Comparison of ENCODE assay signal across 10 cellular contexts in the genomic region with DNA sequence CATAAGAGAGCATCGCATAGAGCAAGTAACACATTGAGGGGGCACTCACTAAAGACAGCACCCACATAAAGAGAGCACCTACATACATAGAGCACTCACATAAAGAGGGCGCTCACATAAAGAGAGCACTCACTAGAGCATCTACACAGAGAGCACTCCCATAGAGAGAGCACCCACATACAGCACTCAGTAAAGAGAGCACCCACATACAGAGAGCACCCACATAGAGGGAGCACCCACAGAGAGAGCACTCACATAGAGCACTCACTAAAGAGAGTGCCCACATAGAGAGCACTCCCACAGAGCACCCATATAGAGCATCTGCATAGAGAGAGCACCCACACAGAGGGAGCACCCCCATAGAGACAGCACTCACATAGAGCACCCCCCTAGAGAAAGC. TPM values are rescaled to one million over a fixed set of nuclear protein-coding genes. Genes with fewer than 3 reads are reported as not detected.
DNase-seq lines count a peak whose midpoint lies in the region; ATAC-seq, FAIRE-seq and TF ChIP-seq lines count a peak whose summit lies in the region.
"Had no signal": no experiment of that assay in that cellular context is flagged by ENCODE, and none has a peak within 500 bp of the region (broad histone marks: within the 10 kb centered on the region; RNA-seq: fewer than 3 reads in every experiment).

No MANE protein-coding gene starts in this region.

- TF ChIP-seq RAD21 in A549 (conservative IDR thresholded peaks at IDR 0.05 in 1 of 2, IDR thresholded peaks at IDR 0.05 in 1 of 2): no peak
- no peak for TF ChIP-seq RAD21 in H1 (IDR thresholded peaks at IDR 0.05 in 1 of 2, conservative IDR thresholded peaks at IDR 0.05 in 1 of 2; ENCODE audit: low read depth in 2 of 2, low read length in 2 of 2)

- H4K8ac ChIP-seq in H1 (ENCODE audit: extremely low read depth, insufficient read depth, low read length) (no peak overlapping the region), mesendoderm (ENCODE audit: low read depth, low read length) (no peak overlapping the region)

- no peaks in the 10 kb centered on the region for H3K79me2 ChIP-seq in DOHH2 (ENCODE audit: control insufficient read depth, low read length)
- no peaks in the 10 kb centered on the region for H3K79me2 ChIP-seq in KMS-11 (ENCODE audit: insufficient read depth, low read depth)
- no peaks in the 10 kb centered on the region for H3K79me2 ChIP-seq in H1 (ENCODE audit: control insufficient read depth in 1 of 2, insufficient read depth in 2 of 2, low read length in 2 of 2)
- no peaks in the 10 kb centered on the region for H3K79me2 ChIP-seq in mesendoderm (ENCODE audit: control insufficient read depth, insufficient read depth, low read length)

- H3K9ac ChIP-seq in KMS-11 (no peak overlapping the region), H1 (replicated peaks in 1 of 4; ENCODE audit: extremely low read depth in 1 of 4, low read depth in 3 of 4, low read length in 3 of 4) (no peak overlapping the region), mesendoderm (ENCODE audit: low read length) (no peak overlapping the region)

- no peak overlapping the region for H3K18ac ChIP-seq in H1 (ENCODE audit: extremely low read depth, low read length)
- no peak overlapping the region for H3K18ac ChIP-seq in mesendoderm (ENCODE audit: low read length)

- H4K5ac ChIP-seq in H1 (ENCODE audit: insufficient read length, low read depth, low read length) (no peak overlapping the region), mesendoderm (ENCODE audit: low read length) (no peak overlapping the region)

- H3K79me1 ChIP-seq in H1 (ENCODE audit: low read depth, low read length): no peaks in the 10 kb centered on the region
- no peaks in the 10 kb centered on the region for H3K79me1 ChIP-seq in mesendoderm (ENCODE audit: low read length)

- H2BK15ac ChIP-seq in H1 (ENCODE audit: low read length) (no peak overlapping the region), mesendoderm (replicated peaks; ENCODE audit: low read depth) (no peak overlapping the region)

- H3K56ac ChIP-seq in H1 (replicated peaks; ENCODE audit: insufficient read length, low read depth, low read length) (no peak overlapping the region), mesendoderm (ENCODE audit: low read length) (no peak overlapping the region)

- POLR2A ChIA-PET in A549 (lab: Yijun Ruan, JAX) (no interaction called here), H1 (lab: Charles Lee; ENCODE audit: partially characterized antibody) (no interaction called here)

- H4K20me1 ChIP-seq in DOHH2 (ENCODE audit: control insufficient read depth, insufficient read depth, low read depth, low read length): no peaks in the 10 kb centered on the region
- H4K20me1 ChIP-seq in KMS-11 (ENCODE audit: insufficient read depth): no peaks in the 10 kb centered on the region
- H4K20me1 ChIP-seq in H1 (replicated peaks in 1 of 2; ENCODE audit: control insufficient read depth in 1 of 2, insufficient read depth in 2 of 2, low read length in 2 of 2): no peaks in the 10 kb centered on the region

- H3K4ac ChIP-seq in H1 (replicated peaks; ENCODE audit: insufficient read length, low read depth, low read length) (no peak overlapping the region), mesendoderm (ENCODE audit: low read depth, low read length) (no peak overlapping the region)

- no peaks in the 10 kb centered on the region for H3K36me3 Mint-ChIP-seq in glutamatergic neuron (ENCODE audit: unreplicated experiment)

- H3K14ac ChIP-seq in H1 (ENCODE audit: insufficient read length): no peak overlapping the region

- H3K4me2 ChIP-seq in A549: peak overlapping the region; percentile 100
- peak overlapping the region; percentile 91 for H3K4me2 ChIP-seq in DOHH2 (ENCODE audit: low read length)
- peak overlapping the region; percentile 9; the same call in 1 of the 2 replicates for H3K4me2 ChIP-seq in KMS-11
- H3K4me2 ChIP-seq in H1 (ENCODE audit: insufficient read depth in 1 of 2, low read depth in 2 of 2, low read length in 2 of 2): peak overlapping the region; percentile 25 to 67; a peak in 3 of 4 replicates
- H3K4me2 ChIP-seq in mesendoderm (ENCODE audit: low read length): no peak overlapping the region

- no peaks in the 10 kb centered on the region for H3K23me2 ChIP-seq in H1 (ENCODE audit: low read depth, low read length)

- TF ChIP-seq EP300 in A549 (IDR thresholded peaks at IDR 0.05): no peak
- TF ChIP-seq EP300 in H1 (IDR thresholded peaks at IDR 0.05; ENCODE audit: borderline replicate concordance in 1 of 2, low read depth in 2 of 2, low read length in 2 of 2): no peak

- no peak for DNase-seq in A549 (ENCODE audit: low read depth in 1 of 2, low spot score in 1 of 2)
- no peak for DNase-seq in H1 (ENCODE audit: low read depth in 1 of 2, low spot score in 2 of 2)
- DNase-seq in GM10266 (ENCODE audit: extremely low spot score): no peak
- DNase-seq in NCI-H524 treated with DMSO at 0.1 percent for 48 hours (lab: John Stamatoyannopoulos, UW): no peak
- DNase-seq in mesendoderm: no peak
- DNase-seq in glutamatergic neuron: no peak

- H2AFZ ChIP-seq in KMS-11 (ENCODE audit: low read depth): peak overlapping the region; percentile 83; the same call in 1 of the 2 replicates
- 0 out of 2 replicates have a peak overlapping the region, but pooled peaks have one; percentile 19 for H2AFZ ChIP-seq in H1 (ENCODE audit: low read length)

- no peak overlapping the region for H3K4me3 Mint-ChIP-seq in glutamatergic neuron (ENCODE audit: unreplicated experiment)

- TF ChIP-seq CTCF in A549 (IDR thresholded peaks at IDR 0.05): no peak
- TF ChIP-seq CTCF in DOHH2 (IDR thresholded peaks at IDR 0.05; ENCODE audit: low read depth, low read length, poor library complexity, severe bottlenecking): no peak
- TF ChIP-seq CTCF in KMS-11 (conservative IDR thresholded peaks at IDR 0.05; ENCODE audit: low read depth, low read length): no peak
- TF ChIP-seq CTCF in H1 (IDR thresholded peaks at IDR 0.05; ENCODE audit: control extremely low read depth in 1 of 3, insufficient read depth in 1 of 3, low read depth in 1 of 3, low read length in 3 of 3): no peak
- TF ChIP-seq CTCF in GM10266 (IDR thresholded peaks at IDR 0.05; ENCODE audit: control insufficient read depth, insufficient read depth, low read depth, missing control alignments): no peak
- no peak for TF ChIP-seq CTCF in glutamatergic neuron (IDR thresholded peaks at IDR 0.05; ENCODE audit: partially characterized antibody, unreplicated experiment)

- no peaks in the 10 kb centered on the region for H3K9me2 ChIP-seq in DOHH2 (replicated peaks; ENCODE audit: control insufficient read depth, low read length)

- ATAC-seq in A549: peak; percentile 6 to 47; a peak in 5 of 6 replicates

- peaks cover 4% of the 10 kb centered on the region for H3K27me3 Mint-ChIP-seq in glutamatergic neuron (ENCODE audit: unreplicated experiment)

- no peak overlapping the region for H3K27ac Mint-ChIP-seq in glutamatergic neuron (ENCODE audit: unreplicated experiment)
- H3K27ac Mint-ChIP-seq: T-helper 17 cell had no signal

- CTCF ChIA-PET in A549 (lab: Yijun Ruan, JAX) (interaction anchor here (0.6 to 4.8 kb wide), 74 partner anchors 9 to 1449 kb away, joined by 3 to 68 read pairs (median 5); partner anchors contain the start of gene HTR5A), H1 (lab: Charles Lee; ENCODE audit: partially characterized antibody) (interaction anchor here (0.6 to 4.1 kb wide), 42 partner anchors 8 to 1713 kb away, joined by 3 to 21 read pairs (median 4); partner anchors contain the start of gene HTR5A)

- H3K4me1 ChIP-seq in A549 (no peaks in the 10 kb centered on the region), DOHH2 (ENCODE audit: control insufficient read depth, low read length) (peaks cover 10% of the 10 kb centered on the region), KMS-11 (ENCODE audit: low read depth, poor library complexity, severe bottlenecking) (no peaks in the 10 kb centered on the region), H1 (replicated peaks in 1 of 4; ENCODE audit: control insufficient read depth in 3 of 4, insufficient read depth in 4 of 4, low read length in 3 of 4) (peaks cover 0 to 8% (median 2%) of the 10 kb centered on the region in 4 experiments; a peak in 3 of 7 replicates), mesendoderm (ENCODE audit: control insufficient read depth, low read depth, low read length) (no peaks in the 10 kb centered on the region)

- H3F3A ChIP-seq in DOHH2 (ENCODE audit: control insufficient read depth, insufficient read depth): peaks cover 7% of the 10 kb centered on the region; the same call in 1 of the 2 replicates

- no peaks in the 10 kb centered on the region for H3K9me3 ChIP-seq in A549
- H3K9me3 ChIP-seq in DOHH2 (ENCODE audit: control insufficient read depth, insufficient read depth, low read length): no peaks in the 10 kb centered on the region
- no peaks in the 10 kb centered on the region for H3K9me3 ChIP-seq in H1 (ENCODE audit: insufficient read depth in 2 of 2, low read depth in 1 of 2, low read length in 1 of 2)
- H3K9me3 ChIP-seq: upper lobe of left lung had no signal

- no peak overlapping the region for H2BK20ac ChIP-seq in H1 (ENCODE audit: low read length)

- H2AK5ac ChIP-seq in H1 (ENCODE audit: low read depth, low read length) (no peak overlapping the region), mesendoderm (ENCODE audit: low read length) (no peak overlapping the region)

- no peaks in the 10 kb centered on the region for H3K36me3 ChIP-seq in DOHH2 (ENCODE audit: control insufficient read depth, low read length)
- no peaks in the 10 kb centered on the region for H3K36me3 ChIP-seq in KMS-11 (ENCODE audit: insufficient read depth)
- H3K36me3 ChIP-seq in H1 (ENCODE audit: control insufficient read depth in 2 of 4, insufficient read depth in 4 of 4, low read length in 3 of 4): no peaks in the 10 kb centered on the region
- no peaks in the 10 kb centered on the region for H3K36me3 ChIP-seq in mesendoderm (ENCODE audit: control insufficient read depth, insufficient read depth, low read length)
- H3K36me3 ChIP-seq: upper lobe of left lung had no signal

- no peak for FAIRE-seq in A549 (lab: Jason Lieb, UNC)
- no peak for FAIRE-seq in H1 (lab: Jason Lieb, UNC)

- H2BK120ac ChIP-seq in H1 (replicated peaks; ENCODE audit: low read depth, low read length) (no peak overlapping the region), mesendoderm (ENCODE audit: low read depth, low read length) (no peak overlapping the region)

- no peak overlapping the region for H4K91ac ChIP-seq in H1 (replicated peaks; ENCODE audit: insufficient read length, low read length)

- WGBS in A549 (ENCODE audit: missing lambda C conversion rate): 29% methylated on average over 2 of the region's 2 CpGs
- WGBS in H1 (ENCODE audit: extremely low coverage in 1 of 2, insufficient coverage in 1 of 2, insufficient read length in 1 of 2, insufficient replicate concordance in 2 of 2, low coverage in 1 of 2, low lambda C conversion rate in 2 of 2, missing lambda C conversion rate in 1 of 2), 2 experiments: 52% methylated on average over 2 of the region's 2 CpGs; no CpG with 5 or more reads in 1 of the 2 experiments
- WGBS in mesendoderm (ENCODE audit: extremely low coverage, insufficient coverage, low lambda C conversion rate): no CpG with 5 or more reads among the region's 2 CpGs

- H2BK12ac ChIP-seq in H1 (ENCODE audit: low read depth, low read length): no peak overlapping the region

- H3K4me1 Mint-ChIP-seq in glutamatergic neuron (ENCODE audit: low read depth, unreplicated experiment): no peaks in the 10 kb centered on the region

- H3K4me3 ChIP-seq in A549: no peak overlapping the region
- H3K4me3 ChIP-seq in DOHH2 (ENCODE audit: low read length): no peak overlapping the region
- no peak overlapping the region for H3K4me3 ChIP-seq in KMS-11 (IDR thresholded peaks at IDR 0.05; ENCODE audit: insufficient read depth, low read depth, low read length)
- H3K4me3 ChIP-seq in H1 (ENCODE audit: extremely low read depth in 1 of 4, insufficient read depth in 2 of 4, low read depth in 3 of 4, low read length in 4 of 4): peak overlapping the region in 1 of 4 experiments; percentile 66; a peak in 2 of 8 replicates
- H3K4me3 ChIP-seq in mesendoderm (ENCODE audit: low read length): no peak overlapping the region

- no peak overlapping the region for H3K27ac ChIP-seq in A549
- no peak overlapping the region for H3K27ac ChIP-seq in DOHH2 (ENCODE audit: low read depth, low read length)
- H3K27ac ChIP-seq in KMS-11: no peak overlapping the region
- H3K27ac ChIP-seq in H1 (ENCODE audit: low read depth, low read length): no peak overlapping the region
- no peak overlapping the region for H3K27ac ChIP-seq in mesendoderm (ENCODE audit: low read depth, low read length)
- H3K27ac ChIP-seq: upper lobe of left lung had no signal

- H3K9me3 Mint-ChIP-seq in glutamatergic neuron (ENCODE audit: unreplicated experiment): peaks cover 3% of the 10 kb centered on the region

- no peak overlapping the region for H2BK5ac ChIP-seq in H1 (ENCODE audit: low read depth, low read length)
- H2BK5ac ChIP-seq in mesendoderm (ENCODE audit: low read length): no peak overlapping the region

- no peak overlapping the region for H3K23ac ChIP-seq in H1 (ENCODE audit: insufficient read length)
- H3K23ac ChIP-seq in mesendoderm (ENCODE audit: low read length): no peak overlapping the region

- no peak for TF ChIP-seq POLR2A in A549 (IDR thresholded peaks at IDR 0.05; ENCODE audit: low read length)
- no peak for TF ChIP-seq POLR2A in H1 (IDR thresholded peaks at IDR 0.05; ENCODE audit: control extremely low read depth in 1 of 2, low read depth in 2 of 2, low read length in 2 of 2)

- H3K27me3 ChIP-seq in DOHH2 (ENCODE audit: control insufficient read depth, low read length) (peaks cover 28% of the 10 kb centered on the region), KMS-11 (ENCODE audit: insufficient read depth, low read depth) (peaks cover 6% of the 10 kb centered on the region; the same call in 1 of the 2 replicates), H1 (replicated peaks in 1 of 4; ENCODE audit: control insufficient read depth in 3 of 4, extremely low read depth in 1 of 4, insufficient read depth in 3 of 4, low read length in 3 of 4) (peaks cover 4 to 14% (median 6%) of the 10 kb centered on the region in 4 experiments; a peak in 6 of 7 replicates), mesendoderm (ENCODE audit: insufficient read depth, low read length, poor library complexity) (no peaks in the 10 kb centered on the region)

RNA-seq across cellular contexts. Expression of gene INSIG1, which starts 47.8 kb away (rescaled TPM):
- polyA plus RNA-seq in A549 (2011; rRNA removed): 19.7 and 19.9 TPM in 2 replicates
- 13.6 and 19.4 TPM in 2 replicates for polyA plus RNA-seq in A549 (2012; cell fraction: cytosol; rRNA removed)
- polyA plus RNA-seq in A549 (2012; cell fraction: nucleus; rRNA removed): 14.5 and 16.9 TPM in 2 replicates
- polyA plus RNA-seq in A549 (2017; fragmentation: RNase III; extraction: RNeasy Plus Mini Kit Qiagen cat#74134 plus additional on column Dnase treatment): 13.7 to 33.4 TPM (median 27.6 TPM) in 3 replicates
- 15.4 and 20.0 TPM in 2 replicates for polyA minus RNA-seq in A549 (2011; rRNA and poly(A)+ RNA removed)
- total RNA-seq in H1 (2021; fragmentation: NEBNext Ultra II Directional; extraction: Animal tissue kit (Norgen Biotek cat#: 25700)): 40.0 and 44.7 TPM in 2 replicates
- polyA plus RNA-seq in H1 (2011; rRNA removed): 58.4 and 68.1 TPM in 2 replicates
- 47.8 TPM for polyA plus RNA-seq in H1 (2011; cell fraction: cytosol; rRNA removed)
- polyA plus RNA-seq in H1 (2011; cell fraction: nucleus; rRNA removed): 41.8 TPM
- 32.4 to 45.3 TPM (median 36.5 TPM) in 4 replicates for polyA plus RNA-seq in H1 (2012, experiment 1 of 2)
- polyA plus RNA-seq in H1 (2012, experiment 2 of 2): 27.0 TPM
- 102 TPM for polyA plus RNA-seq in H1 (2013, experiment 1 of 2)
- polyA plus RNA-seq in H1 (2013, experiment 2 of 2): 129 TPM
- polyA minus RNA-seq in H1 (2011; rRNA and poly(A)+ RNA removed): 42.3 and 43.0 TPM in 2 replicates
- 48.4 TPM for polyA minus RNA-seq in H1 (2011; cell fraction: cytosol; rRNA and poly(A)+ RNA removed)
- 47.7 TPM for polyA minus RNA-seq in H1 (2011; cell fraction: nucleus; rRNA and poly(A)+ RNA removed)
- polyA plus RNA-seq in mesendoderm (2013, experiment 1 of 2): 72.9 TPM
- polyA plus RNA-seq in mesendoderm (2013, experiment 2 of 2): 77.6 TPM
- total RNA-seq in glutamatergic neuron (ENCODE audit: unreplicated experiment): 95.2 TPM
